Comparison of ENCODE assay signal across 8 cellular contexts in the genomic region with DNA sequence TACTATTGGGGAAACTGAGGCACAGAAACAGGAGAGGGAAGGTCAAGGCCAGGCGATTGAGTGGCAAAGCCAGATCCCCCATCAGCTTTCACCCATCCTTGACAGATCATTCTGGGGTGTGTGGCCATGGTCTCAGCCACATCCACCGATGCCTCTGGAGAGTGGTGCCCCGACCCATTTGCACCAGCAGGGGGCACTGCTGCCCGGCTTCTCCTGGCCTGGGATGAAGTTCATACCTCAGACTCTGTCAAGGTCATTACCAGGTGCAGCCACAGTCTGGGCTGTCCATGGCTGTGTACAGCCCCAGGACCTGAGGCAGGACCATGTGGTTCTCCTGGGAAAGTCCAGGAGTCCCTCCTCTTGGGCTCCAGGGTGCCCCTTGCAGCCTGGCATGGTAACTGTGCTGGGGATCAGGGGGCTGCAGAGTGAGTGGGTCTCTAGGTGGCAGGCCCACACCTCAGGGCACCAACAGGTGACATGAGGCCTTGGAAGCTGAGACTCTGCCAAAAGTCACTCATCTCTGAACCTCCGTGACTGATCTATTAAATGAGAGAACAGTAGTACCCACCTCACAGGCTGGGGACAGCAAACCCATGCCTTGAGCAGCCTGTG.
DNase-seq lines count a peak whose midpoint lies in the region; ATAC-seq, FAIRE-seq and TF ChIP-seq lines count a peak whose summit lies in the region.

No MANE protein-coding gene starts in this region.

- TF ChIP-seq POLR2A in H54 (IDR thresholded peaks at IDR 0.05; ENCODE audit: low read depth, low read length) (no peak), thyroid gland (IDR thresholded peaks at IDR 0.05) (no peak)

- H3K9me3 Mint-ChIP-seq in activated T-cell treated with anti-CD3 and anti-CD28 coated beads, Interleukin-2, amount 50 U/mL, for 24 hours = no peaks in the 10 kb centered on the region

- peak overlapping the region; percentile 38 for H3K9ac ChIP-seq in NT2/D1 (ENCODE audit: insufficient read length, low read depth)

- peaks cover 6% of the 10 kb centered on the region for H3K27me3 Mint-ChIP-seq in activated T-cell treated with anti-CD3 and anti-CD28 coated beads, Interleukin-2, amount 50 U/mL, for 24 hours

- FAIRE-seq in H54 (lab: Jason Lieb, UNC) = peak; percentile 43

- H3K36me3 Mint-ChIP-seq in activated T-cell treated with anti-CD3 and anti-CD28 coated beads, Interleukin-2, amount 50 U/mL, for 24 hours (ENCODE audit: low read depth) = no peaks in the 10 kb centered on the region

- WGBS in thyroid gland, 2 donors = 0 to 5% methylated on average over 2 to 4 of the region's 5 CpGs

- TF ChIP-seq CTCF in thyroid gland (IDR thresholded peaks at IDR 0.05) = peak; percentile 74 to 90 (median 84)

- H3K36me3 ChIP-seq in NT2/D1 (ENCODE audit: insufficient read depth, insufficient read length, low read length) (no peaks in the 10 kb centered on the region), thyroid gland (no peaks in the 10 kb centered on the region)

- H3K4me3 Mint-ChIP-seq in activated T-cell treated with anti-CD3 and anti-CD28 coated beads, Interleukin-2, amount 50 U/mL, for 24 hours = no peak overlapping the region

- DNase-seq in C1 segment of cervical spinal cord (lab: John Stamatoyannopoulos, UW) = peak in 9 of 14 donors; percentile 3 to 48 (median 12)
- peak; percentile 85 for DNase-seq in H54 (ENCODE audit: insufficient read length, low spot score)
- DNase-seq in NT2/D1 (ENCODE audit: low read depth, low spot score) = peak; percentile 42
- peak; percentile 87 for DNase-seq in activated T-cell treated with anti-CD3 and anti-CD28 coated beads, Interleukin-2, amount 50 U/mL, for 24 hours
- peak; percentile 4 for DNase-seq in fibroblast of peridontal ligament (ENCODE audit: extremely low read depth)
- DNase-seq in occipital lobe (lab: John Stamatoyannopoulos, UW) = peak; percentile 18
- peak; percentile 75 to 80 for DNase-seq in thyroid gland

- ATAC-seq in HG03097 (IDR thresholded peaks at IDR 0.05; ENCODE audit: low FRiP score, unreplicated experiment) = no peak

- intact Hi-C loops in thyroid gland (cut with DNase I) = loop anchor here (2.0 kb wide), 1 partner anchor 105 kb away; no protein-coding TSS in a partner anchor

- H3K27ac Mint-ChIP-seq in activated T-cell treated with anti-CD3 and anti-CD28 coated beads, Interleukin-2, amount 50 U/mL, for 24 hours = no peak overlapping the region

- peaks cover 26% of the 10 kb centered on the region for H3K4me1 ChIP-seq in NT2/D1 (ENCODE audit: insufficient read depth, insufficient read length)
- H3K4me1 ChIP-seq in thyroid gland = no peaks in the 10 kb centered on the region

- H3K27me3 ChIP-seq in NT2/D1 (ENCODE audit: insufficient read depth, insufficient read length) (no peaks in the 10 kb centered on the region), thyroid gland (no peaks in the 10 kb centered on the region)

- H3K9me3 ChIP-seq in NT2/D1 (ENCODE audit: insufficient read depth, low read length) (no peaks in the 10 kb centered on the region), thyroid gland (no peaks in the 10 kb centered on the region)

- H3K4me3 ChIP-seq in NT2/D1 (ENCODE audit: insufficient read length, low read depth) (no peak overlapping the region), thyroid gland (replicated peaks in 1 of 3) (no peak overlapping the region)

- no peak overlapping the region for H3K27ac ChIP-seq in thyroid gland

- peaks cover 4% of the 10 kb centered on the region for H3K4me1 Mint-ChIP-seq in activated T-cell treated with anti-CD3 and anti-CD28 coated beads, Interleukin-2, amount 50 U/mL, for 24 hours (ENCODE audit: low read depth)

Comparison
In these comparisons a context has a peak if more than half of its experiments do, and no peak if none do; other contexts are left out.
1. DNase-seq: peak in every context shown above with its lines; median percentile 87 in activated T-cell treated with anti-CD3 and anti-CD28 coated beads, Interleukin-2, amount 50 U/mL, for 24 hours; 85 in H54; 78 in thyroid gland; 42 in NT2/D1; 18 in occipital lobe; 12 in C1 segment of cervical spinal cord; 4 in fibroblast of peridontal ligament.